8 cellular contexts compared by ENCODE assay signal in the genomic region with DNA sequence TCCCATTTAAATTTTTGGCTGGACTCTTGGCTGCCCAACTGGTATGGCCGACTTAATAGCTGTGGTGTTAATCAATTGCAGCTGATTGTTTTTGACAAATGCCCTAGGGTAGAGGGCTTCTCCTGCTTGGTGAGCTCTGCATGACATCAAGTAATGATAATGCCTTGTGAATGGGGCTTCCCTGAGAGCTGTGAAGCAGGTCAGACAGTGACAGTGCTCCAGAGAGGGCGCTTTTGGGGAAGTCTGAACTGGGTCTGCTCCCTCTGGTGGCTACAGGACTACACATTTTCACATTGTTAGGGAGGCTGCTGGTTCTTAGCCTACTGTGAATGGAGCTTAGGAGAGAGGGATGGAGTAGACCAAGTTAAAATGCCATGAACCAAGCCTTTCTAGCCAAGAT.
A peak's percentile ranks its signal among the peaks of the same experiment; 100 is the strongest.
DNase-seq lines count a peak whose midpoint lies in the region; ATAC-seq, FAIRE-seq and TF ChIP-seq lines count a peak whose summit lies in the region.

No MANE protein-coding gene starts in this region.

- H3K27ac Mint-ChIP-seq in activated naive CD8-positive, alpha-beta T cell treated with anti-CD3 and anti-CD28 coated beads, Interleukin-2, amount 10 ng/mL, durations not matched to agents 7 days and 5 days = no peak overlapping the region

- TF ChIP-seq RAD21 in HepG2 (CRISPR knock-in tag; IDR thresholded peaks at IDR 0.05) = no peak

- peak; percentile 22 for DNase-seq in GM12865 (ENCODE audit: low read depth)
- peak; percentile 49 for DNase-seq in Jurkat, Clone E6-1 (ENCODE audit: low read depth, low spot score)
- DNase-seq in activated naive CD8-positive, alpha-beta T cell treated with anti-CD3 and anti-CD28 coated beads, Interleukin-2, amount 10 ng/mL, durations not matched to agents 7 days and 5 days = no peak
- DNase-seq in HepG2 (ENCODE audit: low spot score) = peak; percentile 73
- DNase-seq in thyroid gland = no peak
- DNase-seq in glomerular visceral epithelial cell (ENCODE audit: extremely low spot score) = no peak

- H3K9me3 ChIP-seq in HepG2 (ENCODE audit: low read length) (peaks cover 10% of the 10 kb centered on the region), thyroid gland (no peaks in the 10 kb centered on the region), gastroesophageal sphincter (peaks cover 0 to 5% (median 0%) of the 10 kb centered on the region in 3 donors)

- peaks cover 12% of the 10 kb centered on the region for H3K9me3 Mint-ChIP-seq in activated naive CD8-positive, alpha-beta T cell treated with anti-CD3 and anti-CD28 coated beads, Interleukin-2, amount 10 ng/mL, durations not matched to agents 7 days and 5 days

- no peaks in the 10 kb centered on the region for H3K79me2 ChIP-seq in HepG2 (ENCODE audit: insufficient read depth, low read length)

- peak; percentile 18 for ATAC-seq in activated naive CD8-positive, alpha-beta T cell treated with anti-CD3 and anti-CD28 coated beads, Interleukin-2, amount 10 ng/mL, durations not matched to agents 7 days and 5 days (ENCODE audit: low read depth)
- ATAC-seq in HepG2 (peak; percentile 99), gastroesophageal sphincter (no peak), GM18520 (IDR thresholded peaks at IDR 0.05; ENCODE audit: unreplicated experiment) (no peak)

- H3K27me3 Mint-ChIP-seq in activated naive CD8-positive, alpha-beta T cell treated with anti-CD3 and anti-CD28 coated beads, Interleukin-2, amount 10 ng/mL, durations not matched to agents 7 days and 5 days = peaks cover 12% of the 10 kb centered on the region

- H3K36me3 Mint-ChIP-seq in activated naive CD8-positive, alpha-beta T cell treated with anti-CD3 and anti-CD28 coated beads, Interleukin-2, amount 10 ng/mL, durations not matched to agents 7 days and 5 days = peaks cover 6% of the 10 kb centered on the region

- in situ Hi-C loops in HepG2 (cut with HindIII; ENCODE audit: extremely low pct_ligation_motif_present, low pct_unique_long_range_greater_than_20kb) = loop anchor here (25.0 kb wide), 1 partner anchor 513 kb away; no protein-coding TSS in a partner anchor

- H3K4me1 Mint-ChIP-seq in activated naive CD8-positive, alpha-beta T cell treated with anti-CD3 and anti-CD28 coated beads, Interleukin-2, amount 10 ng/mL, durations not matched to agents 7 days and 5 days = no peaks in the 10 kb centered on the region

- no peak overlapping the region for H3K9ac ChIP-seq in HepG2 (ENCODE audit: insufficient read depth, low read depth, low read length)

- H3K4me1 ChIP-seq in HepG2 (ENCODE audit: insufficient read depth, low read length) (peaks cover 9% of the 10 kb centered on the region; the same call in 1 of the 2 replicates), thyroid gland (peaks cover under 1 to 6% of the 10 kb centered on the region in 2 donors), gastroesophageal sphincter (no peaks in the 10 kb centered on the region)

- CTCF ChIA-PET in HepG2 (lab: Yijun Ruan, JAX; ENCODE audit: low intra/inter-chr PET ratio, low total read pairs) = interaction anchor here (1.3 to 2.4 kb wide), 3 partner anchors 99 to 535 kb away, joined by 4 to 17 read pairs (median 8); partner anchors contain the start of gene SDK1

- H3K4me3 ChIP-seq in GM12865 (ENCODE audit: low read depth, low read length) = no peak overlapping the region
- no peak overlapping the region for H3K4me3 ChIP-seq in Jurkat, Clone E6-1 (ENCODE audit: low read length)
- no peak overlapping the region for H3K4me3 ChIP-seq in HepG2 (replicated peaks in 1 of 3; ENCODE audit: insufficient read depth in 1 of 3, low read depth in 2 of 3, low read length in 3 of 3)
- H3K4me3 ChIP-seq in thyroid gland (replicated peaks in 1 of 3) = no peak overlapping the region
- H3K4me3 ChIP-seq in gastroesophageal sphincter = no peak overlapping the region

- H3K27ac ChIP-seq in HepG2 (ENCODE audit: extremely low read length, insufficient read depth, low read length) (no peak overlapping the region), thyroid gland (no peak overlapping the region), gastroesophageal sphincter (no peak overlapping the region)

- H3K27me3 ChIP-seq in HepG2 (ENCODE audit: control insufficient read depth in 1 of 2, insufficient read depth in 2 of 2, low read length in 2 of 2) (no peaks in the 10 kb centered on the region), thyroid gland (no peaks in the 10 kb centered on the region), gastroesophageal sphincter (no peaks in the 10 kb centered on the region)

- peak; percentile 84 for FAIRE-seq in HepG2 (lab: Jason Lieb, UNC)

- WGBS in HepG2 (ENCODE audit: low lambda C conversion rate) = 50% methylated on average over 2 of the region's 2 CpGs
- 63 to 80% methylated on average over 1 to 2 of the region's 2 CpGs for WGBS in thyroid gland, 2 donors
- WGBS in gastroesophageal sphincter (ENCODE audit: low coverage in 1 of 2), 2 donors = 33% methylated on average over 1 of the region's 2 CpGs; no CpG with 5 or more reads in 1 of the 2 donors

- H3K4me3 Mint-ChIP-seq in activated naive CD8-positive, alpha-beta T cell treated with anti-CD3 and anti-CD28 coated beads, Interleukin-2, amount 10 ng/mL, durations not matched to agents 7 days and 5 days = no peak overlapping the region

- no peak overlapping the region for H3K4me2 ChIP-seq in HepG2 (ENCODE audit: low read depth, low read length)

- TF ChIP-seq CTCF in GM12865 (IDR thresholded peaks at IDR 0.05; ENCODE audit: insufficient read depth, low read depth, low read length, missing control alignments) = peak; percentile 21
- peak; percentile 64 for TF ChIP-seq CTCF in HepG2 (CRISPR knock-in tag; IDR thresholded peaks at IDR 0.05)
- no peak for TF ChIP-seq CTCF in thyroid gland (IDR thresholded peaks at IDR 0.05)
- peak in 1 of 4 experiments; percentile 6 for TF ChIP-seq CTCF in gastroesophageal sphincter (IDR thresholded peaks at IDR 0.05)

- TF ChIP-seq EP300 in HepG2 (IDR thresholded peaks at IDR 0.05; ENCODE audit: low read depth in 2 of 2, low read length in 2 of 2) (no peak), HepG2 (CRISPR knock-in tag; IDR thresholded peaks at IDR 0.05; ENCODE audit: borderline replicate concordance) (no peak), gastroesophageal sphincter (IDR thresholded peaks at IDR 0.05) (no peak)

- intact Hi-C loops in HepG2 (cut with micrococcal nuclease; ENCODE audit: unreplicated experiment) = loop anchor here (1.0 to 5.0 kb wide), 2 partner anchors 100 to 533 kb away; no protein-coding TSS in a partner anchor
- intact Hi-C loops in thyroid gland (cut with DNase I) = no loop called here

- H2AFZ ChIP-seq in HepG2 (ENCODE audit: low read length) = no peak overlapping the region

- POLR2A ChIA-PET in activated naive CD8-positive, alpha-beta T cell treated with anti-CD3 and anti-CD28 coated beads, Interleukin-2, amount 10 ng/mL, durations not matched to agents 7 days and 5 days (lab: Charles Lee) = no interaction called here
- POLR2A ChIA-PET in HepG2 (lab: Yijun Ruan, JAX) = no interaction called here

- BruUV-seq in HepG2 (replicated peaks; lab: Mats Ljungman, UMichigan) = no TSS peak

- H4K20me1 ChIP-seq in HepG2 (ENCODE audit: insufficient read depth, low read length) = no peaks in the 10 kb centered on the region

- H3K36me3 ChIP-seq in HepG2 (replicated peaks in 1 of 2; ENCODE audit: control insufficient read depth in 1 of 2, insufficient read depth in 2 of 2, low read length in 2 of 2) = no peaks in the 10 kb centered on the region
- no peaks in the 10 kb centered on the region for H3K36me3 ChIP-seq in thyroid gland
- H3K36me3 ChIP-seq in gastroesophageal sphincter = no peaks in the 10 kb centered on the region

- TF ChIP-seq POLR2A in HepG2 (IDR thresholded peaks at IDR 0.05; ENCODE audit: insufficient read depth in 1 of 2, low read depth in 2 of 2, low read length in 2 of 2) (no peak), thyroid gland (IDR thresholded peaks at IDR 0.05) (no peak), gastroesophageal sphincter (IDR thresholded peaks at IDR 0.05) (no peak)

TF ChIP-seq in HepG2, 621 proteins besides CTCF, POLR2A, EP300 and RAD21 (continues in another document):
- TF ChIP-seq NAIF1 (CRISPR knock-in tag; IDR thresholded peaks at IDR 0.05; ENCODE audit: borderline replicate concordance) = no peak
- TF ChIP-seq ZNF564 (CRISPR knock-in tag; IDR thresholded peaks at IDR 0.05) = no peak
- TF ChIP-seq SMC3 (IDR thresholded peaks at IDR 0.05; ENCODE audit: low read length) = peak; percentile 88
- TF ChIP-seq ZNF33A (CRISPR knock-in tag; IDR thresholded peaks at IDR 0.05; ENCODE audit: borderline replicate concordance) = no peak

Comparison
In these comparisons a context has a peak if more than half of its experiments do, and no peak if none do; other contexts are left out.
1. DNase-seq: peak in GM12865 (single experiment), Jurkat, Clone E6-1 (single experiment) and HepG2 (single experiment); none in activated naive CD8-positive, alpha-beta T cell treated with anti-CD3 and anti-CD28 coated beads, Interleukin-2, amount 10 ng/mL, durations not matched to agents 7 days and 5 days (single experiment), thyroid gland (0 of 2) and glomerular visceral epithelial cell (single experiment).
2. CTCF ChIP-seq: peak in GM12865 (single experiment) and HepG2 (single experiment); none in thyroid gland (0 of 6).
3. ATAC-seq: peak in activated naive CD8-positive, alpha-beta T cell treated with anti-CD3 and anti-CD28 coated beads, Interleukin-2, amount 10 ng/mL, durations not matched to agents 7 days and 5 days (single experiment) and HepG2 (single experiment); none in gastroesophageal sphincter (single experiment) and GM18520 (single experiment).